9 cellular contexts compared by ENCODE assay signal in the genomic region with DNA sequence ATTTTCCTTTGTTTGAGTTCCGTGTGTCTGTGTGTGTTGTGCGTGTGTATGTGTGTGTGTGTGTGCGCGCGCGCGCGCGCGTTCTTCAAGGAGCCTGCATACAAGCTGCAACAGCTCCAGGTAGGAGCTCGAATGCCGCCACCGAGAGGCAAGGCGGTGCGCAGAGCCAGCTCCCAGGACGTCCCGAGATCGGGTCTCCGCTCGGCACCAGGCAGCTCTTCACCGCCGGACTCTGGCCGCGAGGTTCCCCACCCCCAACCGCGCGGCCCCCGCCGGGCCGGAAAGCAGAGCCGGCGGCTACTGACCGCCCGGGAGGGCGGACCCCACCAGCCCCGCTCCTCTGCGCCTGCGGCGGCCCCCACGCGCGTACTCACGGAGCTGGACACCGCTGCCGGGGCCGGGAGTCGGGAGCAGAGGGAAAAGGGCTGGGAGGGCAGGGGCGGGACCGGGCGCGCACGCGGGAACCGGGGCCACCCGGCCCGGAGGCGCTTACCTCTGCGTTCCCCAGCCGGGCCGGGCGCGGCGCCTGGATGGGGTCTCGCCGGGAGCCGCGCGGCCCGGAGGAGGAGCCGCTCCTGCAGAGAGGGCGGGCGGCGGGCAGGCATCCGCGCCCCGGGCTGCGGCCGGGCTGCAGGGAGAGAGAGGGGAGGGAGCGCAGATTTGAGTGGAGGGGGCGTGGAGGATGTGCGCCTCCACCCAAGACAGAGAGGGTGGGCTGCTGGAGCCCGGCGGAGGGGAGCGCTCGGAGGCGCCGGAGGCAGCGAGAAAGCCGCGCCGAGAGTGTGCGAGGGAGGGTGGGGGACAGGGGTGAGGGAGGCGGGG. TPM values are rescaled to one million over a fixed set of nuclear protein-coding genes. Genes with fewer than 3 reads are reported as not detected.
DNase-seq lines count a peak whose midpoint lies in the region; ATAC-seq, FAIRE-seq and TF ChIP-seq lines count a peak whose summit lies in the region.
"Had no signal": no experiment of that assay in that cellular context is flagged by ENCODE, and none has a peak within 500 bp of the region (broad histone marks: within the 10 kb centered on the region; RNA-seq: fewer than 3 reads in every experiment).

No MANE protein-coding gene starts in this region.

- H3K36me3 Mint-ChIP-seq in activated CD8-positive, alpha-beta T cell treated with anti-CD3 and anti-CD28 coated beads for 36 hours (ENCODE audit: low read depth), result no peaks in the 10 kb centered on the region
- H3K36me3 Mint-ChIP-seq in naive B cell, result no peaks in the 10 kb centered on the region

- peak; percentile 40 for FAIRE-seq in urothelium cell line (lab: Jason Lieb, UNC)
- FAIRE-seq: colon had no signal

- H3K27me3 Mint-ChIP-seq in activated CD8-positive, alpha-beta T cell treated with anti-CD3 and anti-CD28 coated beads for 36 hours, result peaks cover 42% of the 10 kb centered on the region
- peaks cover 18 to 40% (median 27%) of the 10 kb centered on the region in 3 donors for H3K27me3 Mint-ChIP-seq in naive B cell

- POLR2A ChIA-PET in activated CD8-positive, alpha-beta T cell treated with anti-CD3 and anti-CD28 coated beads for 36 hours (lab: Charles Lee), result no interaction called here

- H3K4me3 ChIP-seq in fibroblast of the aortic adventitia (ENCODE audit: low read depth, low read length), result peak overlapping the region; percentile 76

- H3K4me1 Mint-ChIP-seq in activated CD8-positive, alpha-beta T cell treated with anti-CD3 and anti-CD28 coated beads for 36 hours (ENCODE audit: low read depth), result peaks cover 16% of the 10 kb centered on the region
- peaks cover 13 to 27% (median 17%) of the 10 kb centered on the region in 3 donors for H3K4me1 Mint-ChIP-seq in naive B cell

- DNase-seq in NCI-H1694 treated with DMSO at 0.1 percent for 48 hours (lab: John Stamatoyannopoulos, UW), result peak; percentile 21
- no peak for DNase-seq in NCI-H1694 (lab: John Stamatoyannopoulos, UW)
- peak; percentile 18 for DNase-seq in MV-4-11 (lab: John Stamatoyannopoulos, UW)
- peak; percentile 40 for DNase-seq in activated CD8-positive, alpha-beta T cell treated with anti-CD3 and anti-CD28 coated beads for 36 hours
- DNase-seq in fibroblast of the aortic adventitia (ENCODE audit: low read depth), result peak; percentile 74
- no peak for DNase-seq in naive B cell
- DNase-seq in urothelium cell line (ENCODE audit: low spot score), result peak; percentile 79
- no peak for DNase-seq in posterior vena cava (ENCODE audit: low spot score)

- TF ChIP-seq CTCF in activated CD8-positive, alpha-beta T cell treated with anti-CD3 and anti-CD28 coated beads for 36 hours (IDR thresholded peaks at IDR 0.05), result no peak
- TF ChIP-seq CTCF in fibroblast of the aortic adventitia (IDR thresholded peaks at IDR 0.05; ENCODE audit: insufficient read depth, low read length), result no peak

- intact Hi-C loops in activated CD8-positive, alpha-beta T cell treated with anti-CD3 and anti-CD28 coated beads for 36 hours (cut with micrococcal nuclease), result no loop called here
- intact Hi-C loops in posterior vena cava (cut with DNase I), result no loop called here

- CTCF ChIA-PET in activated CD8-positive, alpha-beta T cell treated with anti-CD3 and anti-CD28 coated beads for 36 hours (lab: Charles Lee), result no interaction called here

- no peaks in the 10 kb centered on the region for H3K9me3 Mint-ChIP-seq in activated CD8-positive, alpha-beta T cell treated with anti-CD3 and anti-CD28 coated beads for 36 hours
- H3K9me3 Mint-ChIP-seq in naive B cell, result no peaks in the 10 kb centered on the region

- no peak for ATAC-seq in activated CD8-positive, alpha-beta T cell treated with anti-CD3 and anti-CD28 coated beads for 36 hours
- ATAC-seq in naive B cell (ENCODE audit: low read depth in 2 of 2), result peak; percentile 37 to 45

- peak overlapping the region; percentile 59 for H3K4me3 Mint-ChIP-seq in activated CD8-positive, alpha-beta T cell treated with anti-CD3 and anti-CD28 coated beads for 36 hours
- H3K4me3 Mint-ChIP-seq in naive B cell, result peak overlapping the region; percentile 73 to 91 (median 88)

- no peak overlapping the region for H3K27ac Mint-ChIP-seq in activated CD8-positive, alpha-beta T cell treated with anti-CD3 and anti-CD28 coated beads for 36 hours
- H3K27ac Mint-ChIP-seq in naive B cell, result peak overlapping the region in 1 of 6 donors; percentile 47

RNA-seq across cellular contexts. Expression of a gene that starts 40.3 kb away (rescaled TPM):
- 10 to 100 TPM; 27.8 to 28.2 TPM for total RNA-seq in activated CD8-positive, alpha-beta T cell treated with anti-CD3 and anti-CD28 coated beads for 36 hours
- 22.1 and 32.7 TPM in 2 replicates for total RNA-seq in fibroblast of the aortic adventitia (ENCODE audit: low replicate concordance)
- 10 to 100 TPM in 3 of 6 donors, 1 to 10 TPM in 3; 8.2 to 22.4 (median 10.1) TPM for polyA plus RNA-seq in naive B cell (ENCODE audit: low read depth in 6 of 6)
- 10 to 100 TPM; 15.4 to 19.1 TPM for total RNA-seq in posterior vena cava

Comparison
In these comparisons a context has a peak if more than half of its experiments do, and no peak if none do; other contexts are left out.
1. DNase-seq: peak in NCI-H1694 treated with DMSO at 0.1 percent for 48 hours (single experiment), MV-4-11 (single experiment), activated CD8-positive, alpha-beta T cell treated with anti-CD3 and anti-CD28 coated beads for 36 hours (single experiment), fibroblast of the aortic adventitia (single experiment) and urothelium cell line (single experiment); none in NCI-H1694 (single experiment), naive B cell (single experiment) and posterior vena cava (single experiment).